8 cellular contexts compared by ENCODE assay signal in genomic region chr6:83859410-83860346, GRCh38. TPM values are rescaled to one million over a fixed set of nuclear protein-coding genes. Genes with fewer than 3 reads are reported as not detected.
A peak's percentile ranks its signal among the peaks of the same experiment; 100 is the strongest.
DNase-seq lines count a peak whose midpoint lies in the region; ATAC-seq and TF ChIP-seq lines count a peak whose summit lies in the region.

A gene with protein sequence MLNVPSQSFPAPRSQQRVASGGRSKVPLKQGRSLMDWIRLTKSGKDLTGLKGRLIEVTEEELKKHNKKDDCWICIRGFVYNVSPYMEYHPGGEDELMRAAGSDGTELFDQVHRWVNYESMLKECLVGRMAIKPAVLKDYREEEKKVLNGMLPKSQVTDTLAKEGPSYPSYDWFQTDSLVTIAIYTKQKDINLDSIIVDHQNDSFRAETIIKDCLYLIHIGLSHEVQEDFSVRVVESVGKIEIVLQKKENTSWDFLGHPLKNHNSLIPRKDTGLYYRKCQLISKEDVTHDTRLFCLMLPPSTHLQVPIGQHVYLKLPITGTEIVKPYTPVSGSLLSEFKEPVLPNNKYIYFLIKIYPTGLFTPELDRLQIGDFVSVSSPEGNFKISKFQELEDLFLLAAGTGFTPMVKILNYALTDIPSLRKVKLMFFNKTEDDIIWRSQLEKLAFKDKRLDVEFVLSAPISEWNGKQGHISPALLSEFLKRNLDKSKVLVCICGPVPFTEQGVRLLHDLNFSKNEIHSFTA (plus strand): TSS chr6:83859689. CDS start chr6:83859783, 94 bp downstream.

- H3K9ac ChIP-seq in mucosa of stomach (ENCODE audit: low read length), result peak within 1 kb of the TSS; percentile 81

- peaks cover 4% of the 10 kb centered on the region for H3K27me3 ChIP-seq in mucosa of stomach (ENCODE audit: control insufficient read depth, insufficient read depth, low read length)

- H3K36me3 ChIP-seq in mucosa of stomach (ENCODE audit: control insufficient read depth, insufficient read depth, low read length), result no peaks in the 10 kb centered on the region

- H3K4me3 Mint-ChIP-seq in activated T-cell treated with anti-CD3 and anti-CD28 coated beads, Interleukin-2, amount 50 U/mL, for 24 hours, result peak within 1 kb of the TSS; percentile 94

- H3K27ac Mint-ChIP-seq in activated T-cell treated with anti-CD3 and anti-CD28 coated beads, Interleukin-2, amount 50 U/mL, for 24 hours, result peak within 1 kb of the TSS; percentile 92

- H3K36me3 Mint-ChIP-seq in activated T-cell treated with anti-CD3 and anti-CD28 coated beads, Interleukin-2, amount 50 U/mL, for 24 hours (ENCODE audit: low read depth), result peaks cover 15% of the 10 kb centered on the region

- H3K27me3 Mint-ChIP-seq in activated T-cell treated with anti-CD3 and anti-CD28 coated beads, Interleukin-2, amount 50 U/mL, for 24 hours, result peaks cover 11% of the 10 kb centered on the region

- no peaks in the 10 kb centered on the region for H3K9me3 ChIP-seq in mucosa of stomach (ENCODE audit: control insufficient read depth, low read length)

- peak within 1 kb of the TSS; percentile 57 for H3K4me3 ChIP-seq in mucosa of stomach (ENCODE audit: low read length)

- in situ Hi-C loops in KBM-7 (cut with MboI; ENCODE audit: low pct_unique_long_range_greater_than_20kb, low sequenced_read_pairs), result no loop called here

- ATAC-seq in GM21717 (IDR thresholded peaks at IDR 0.05; ENCODE audit: unreplicated experiment), result peak; percentile 99

- DNase-seq in DMS79 (lab: John Stamatoyannopoulos, UW) (peak; percentile 78), KBM-7 (peak; percentile 96), erythroblast (lab: John Stamatoyannopoulos, UW) (peak; percentile 96 to 97)
- DNase-seq in activated T-cell treated with anti-CD3 and anti-CD28 coated beads, Interleukin-2, amount 50 U/mL, for 24 hours, result peak; percentile 97
- peak; percentile 87 to 88 for DNase-seq in stimulated activated CD8-positive, alpha-beta memory T cell treated with anti-CD3 and anti-CD28 coated beads, Interleukin-7, amount 100 ng/mL, for 1 hour (ENCODE audit: low read depth in 2 of 2)

- peaks cover 3% of the 10 kb centered on the region for H3K4me1 ChIP-seq in mucosa of stomach (ENCODE audit: control insufficient read depth, insufficient read depth, low read length)

- TF ChIP-seq POLR2A in erythroblast (IDR thresholded peaks at IDR 0.05; ENCODE audit: low read length), result peak; percentile 93

- no peaks in the 10 kb centered on the region for H3K9me3 Mint-ChIP-seq in activated T-cell treated with anti-CD3 and anti-CD28 coated beads, Interleukin-2, amount 50 U/mL, for 24 hours

- peaks cover 32% of the 10 kb centered on the region for H3K4me1 Mint-ChIP-seq in activated T-cell treated with anti-CD3 and anti-CD28 coated beads, Interleukin-2, amount 50 U/mL, for 24 hours (ENCODE audit: low read depth)

TF ChIP-seq in PFSK-1, 5 proteins besides CTCF, POLR2A, EP300 and RAD21:
- peak; percentile 63; the same call in 1 of the 2 replicates for TF ChIP-seq TAF1 (IDR thresholded peaks at IDR 0.05; ENCODE audit: borderline replicate concordance, insufficient read depth, low read length)
- peak; percentile 86 for TF ChIP-seq POLR2AphosphoS5 (IDR thresholded peaks at IDR 0.05; ENCODE audit: low read depth, low read length)
- peak; percentile 100 for TF ChIP-seq SIN3A (IDR thresholded peaks at IDR 0.05; ENCODE audit: borderline replicate concordance, insufficient read depth, low read length)
- TF ChIP-seq, protein P1, sequence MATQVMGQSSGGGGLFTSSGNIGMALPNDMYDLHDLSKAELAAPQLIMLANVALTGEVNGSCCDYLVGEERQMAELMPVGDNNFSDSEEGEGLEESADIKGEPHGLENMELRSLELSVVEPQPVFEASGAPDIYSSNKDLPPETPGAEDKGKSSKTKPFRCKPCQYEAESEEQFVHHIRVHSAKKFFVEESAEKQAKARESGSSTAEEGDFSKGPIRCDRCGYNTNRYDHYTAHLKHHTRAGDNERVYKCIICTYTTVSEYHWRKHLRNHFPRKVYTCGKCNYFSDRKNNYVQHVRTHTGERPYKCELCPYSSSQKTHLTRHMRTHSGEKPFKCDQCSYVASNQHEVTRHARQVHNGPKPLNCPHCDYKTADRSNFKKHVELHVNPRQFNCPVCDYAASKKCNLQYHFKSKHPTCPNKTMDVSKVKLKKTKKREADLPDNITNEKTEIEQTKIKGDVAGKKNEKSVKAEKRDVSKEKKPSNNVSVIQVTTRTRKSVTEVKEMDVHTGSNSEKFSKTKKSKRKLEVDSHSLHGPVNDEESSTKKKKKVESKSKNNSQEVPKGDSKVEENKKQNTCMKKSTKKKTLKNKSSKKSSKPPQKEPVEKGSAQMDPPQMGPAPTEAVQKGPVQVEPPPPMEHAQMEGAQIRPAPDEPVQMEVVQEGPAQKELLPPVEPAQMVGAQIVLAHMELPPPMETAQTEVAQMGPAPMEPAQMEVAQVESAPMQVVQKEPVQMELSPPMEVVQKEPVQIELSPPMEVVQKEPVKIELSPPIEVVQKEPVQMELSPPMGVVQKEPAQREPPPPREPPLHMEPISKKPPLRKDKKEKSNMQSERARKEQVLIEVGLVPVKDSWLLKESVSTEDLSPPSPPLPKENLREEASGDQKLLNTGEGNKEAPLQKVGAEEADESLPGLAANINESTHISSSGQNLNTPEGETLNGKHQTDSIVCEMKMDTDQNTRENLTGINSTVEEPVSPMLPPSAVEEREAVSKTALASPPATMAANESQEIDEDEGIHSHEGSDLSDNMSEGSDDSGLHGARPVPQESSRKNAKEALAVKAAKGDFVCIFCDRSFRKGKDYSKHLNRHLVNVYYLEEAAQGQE (IDR thresholded peaks at IDR 0.05; ENCODE audit: insufficient read depth in 1 of 2, low read depth in 2 of 2, low read length in 2 of 2), result peak; percentile 99 to 100
- peak; percentile 62 for TF ChIP-seq FOXP2 (optimal IDR thresholded peaks at IDR 0.05; ENCODE audit: borderline replicate concordance, extremely low read depth, extremely low read length, insufficient read depth)
TF ChIP-seq in PFSK-1: peak in this region for 5.

RNA-seq across cellular contexts. Expression of the gene that starts here (rescaled TPM):
- 3.6 TPM for polyA plus RNA-seq in PFSK-1 (2012; ENCODE audit: insufficient read length, low read depth)

Comparison
In these comparisons a context has a peak if more than half of its experiments do, and no peak if none do; other contexts are left out.
1. Peak in every context shown above with its lines: DNase-seq, ATAC-seq and H3K4me3 ChIP-seq.